Comparison of ENCODE assay signal across 1 cellular context in the genomic region with DNA sequence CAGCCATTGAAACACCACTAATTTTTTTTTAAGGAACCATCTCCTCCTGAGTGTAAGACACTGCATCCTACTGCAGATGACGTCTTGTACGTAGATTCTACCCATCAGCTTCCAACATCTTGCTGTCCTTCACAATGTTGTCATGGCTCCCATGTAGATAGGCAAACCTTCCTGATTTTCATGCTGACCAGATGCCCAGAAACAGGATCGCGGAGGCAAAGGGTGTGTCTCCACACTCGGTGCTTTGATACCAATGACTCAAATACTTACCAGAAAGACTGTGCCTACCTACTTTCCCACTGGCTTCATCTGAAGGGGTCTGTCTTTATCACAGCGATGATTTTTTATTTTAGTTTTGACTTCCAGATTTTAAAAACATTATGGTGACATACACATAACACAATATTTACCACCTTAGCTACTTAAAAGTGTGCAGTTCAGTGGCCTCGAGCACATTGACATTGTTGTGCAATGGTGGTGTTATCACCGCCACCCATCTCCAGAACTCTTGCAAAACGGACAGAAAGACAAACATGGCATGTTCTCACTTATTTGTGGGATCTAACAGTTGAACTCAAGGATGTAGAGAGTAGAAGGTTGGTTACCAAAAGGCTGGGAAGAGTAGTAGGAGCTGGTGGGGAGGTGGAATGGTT.
TF ChIP-seq lines count a peak whose summit lies in the region.

No MANE protein-coding gene starts in this region.

TF ChIP-seq in HepG2, 621 proteins besides CTCF, POLR2A, EP300 and RAD21 (continued from another document and continues in another):
- TF ChIP-seq, protein P1, sequence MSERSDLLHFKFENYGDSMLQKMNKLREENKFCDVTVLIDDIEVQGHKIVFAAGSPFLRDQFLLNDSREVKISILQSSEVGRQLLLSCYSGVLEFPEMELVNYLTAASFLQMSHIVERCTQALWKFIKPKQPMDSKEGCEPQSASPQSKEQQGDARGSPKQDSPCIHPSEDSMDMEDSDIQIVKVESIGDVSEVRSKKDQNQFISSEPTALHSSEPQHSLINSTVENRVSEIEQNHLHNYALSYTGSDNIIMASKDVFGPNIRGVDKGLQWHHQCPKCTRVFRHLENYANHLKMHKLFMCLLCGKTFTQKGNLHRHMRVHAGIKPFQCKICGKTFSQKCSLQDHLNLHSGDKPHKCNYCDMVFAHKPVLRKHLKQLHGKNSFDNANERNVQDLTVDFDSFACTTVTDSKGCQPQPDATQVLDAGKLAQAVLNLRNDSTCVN (CRISPR knock-in tag; IDR thresholded peaks at IDR 0.05; ENCODE audit: borderline replicate concordance), result peak; percentile 88; the same call in 1 of the 2 replicates
- TF ChIP-seq MAZ (IDR thresholded peaks at IDR 0.05; ENCODE audit: borderline replicate concordance, low read depth, low read length), result no peak
- TF ChIP-seq MAZ (CRISPR knock-in tag; IDR thresholded peaks at IDR 0.05; ENCODE audit: low read depth), result peak; percentile 82
- no peak for TF ChIP-seq ZBTB42 (CRISPR knock-in tag; IDR thresholded peaks at IDR 0.05)
- no peak for TF ChIP-seq ZNF510 (CRISPR knock-in tag; IDR thresholded peaks at IDR 0.05; ENCODE audit: low read depth)
- TF ChIP-seq, protein P2, sequence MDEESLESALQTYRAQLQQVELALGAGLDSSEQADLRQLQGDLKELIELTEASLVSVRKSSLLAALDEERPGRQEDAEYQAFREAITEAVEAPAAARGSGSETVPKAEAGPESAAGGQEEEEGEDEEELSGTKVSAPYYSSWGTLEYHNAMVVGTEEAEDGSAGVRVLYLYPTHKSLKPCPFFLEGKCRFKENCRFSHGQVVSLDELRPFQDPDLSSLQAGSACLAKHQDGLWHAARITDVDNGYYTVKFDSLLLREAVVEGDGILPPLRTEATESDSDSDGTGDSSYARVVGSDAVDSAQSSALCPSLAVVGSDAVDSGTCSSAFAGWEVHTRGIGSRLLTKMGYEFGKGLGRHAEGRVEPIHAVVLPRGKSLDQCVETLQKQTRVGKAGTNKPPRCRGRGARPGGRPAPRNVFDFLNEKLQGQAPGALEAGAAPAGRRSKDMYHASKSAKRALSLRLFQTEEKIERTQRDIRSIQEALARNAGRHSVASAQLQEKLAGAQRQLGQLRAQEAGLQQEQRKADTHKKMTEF (CRISPR knock-in tag; IDR thresholded peaks at IDR 0.05), result peak; percentile 99
- TF ChIP-seq ZNF558 (CRISPR knock-in tag; IDR thresholded peaks at IDR 0.05; ENCODE audit: borderline replicate concordance), result no peak
- TF ChIP-seq SCMH1 (CRISPR knock-in tag; IDR thresholded peaks at IDR 0.05; ENCODE audit: borderline replicate concordance), result no peak
- TF ChIP-seq ERF (CRISPR knock-in tag; IDR thresholded peaks at IDR 0.05), result peak; percentile 96; the same call in 1 of the 2 replicates
- TF ChIP-seq, protein P3, sequence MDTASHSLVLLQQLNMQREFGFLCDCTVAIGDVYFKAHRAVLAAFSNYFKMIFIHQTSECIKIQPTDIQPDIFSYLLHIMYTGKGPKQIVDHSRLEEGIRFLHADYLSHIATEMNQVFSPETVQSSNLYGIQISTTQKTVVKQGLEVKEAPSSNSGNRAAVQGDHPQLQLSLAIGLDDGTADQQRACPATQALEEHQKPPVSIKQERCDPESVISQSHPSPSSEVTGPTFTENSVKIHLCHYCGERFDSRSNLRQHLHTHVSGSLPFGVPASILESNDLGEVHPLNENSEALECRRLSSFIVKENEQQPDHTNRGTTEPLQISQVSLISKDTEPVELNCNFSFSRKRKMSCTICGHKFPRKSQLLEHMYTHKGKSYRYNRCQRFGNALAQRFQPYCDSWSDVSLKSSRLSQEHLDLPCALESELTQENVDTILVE (CRISPR knock-in tag; IDR thresholded peaks at IDR 0.05), result peak; percentile 96
- TF ChIP-seq GTF2F1 (IDR thresholded peaks at IDR 0.05; ENCODE audit: low read length), result no peak
- TF ChIP-seq, protein P4, sequence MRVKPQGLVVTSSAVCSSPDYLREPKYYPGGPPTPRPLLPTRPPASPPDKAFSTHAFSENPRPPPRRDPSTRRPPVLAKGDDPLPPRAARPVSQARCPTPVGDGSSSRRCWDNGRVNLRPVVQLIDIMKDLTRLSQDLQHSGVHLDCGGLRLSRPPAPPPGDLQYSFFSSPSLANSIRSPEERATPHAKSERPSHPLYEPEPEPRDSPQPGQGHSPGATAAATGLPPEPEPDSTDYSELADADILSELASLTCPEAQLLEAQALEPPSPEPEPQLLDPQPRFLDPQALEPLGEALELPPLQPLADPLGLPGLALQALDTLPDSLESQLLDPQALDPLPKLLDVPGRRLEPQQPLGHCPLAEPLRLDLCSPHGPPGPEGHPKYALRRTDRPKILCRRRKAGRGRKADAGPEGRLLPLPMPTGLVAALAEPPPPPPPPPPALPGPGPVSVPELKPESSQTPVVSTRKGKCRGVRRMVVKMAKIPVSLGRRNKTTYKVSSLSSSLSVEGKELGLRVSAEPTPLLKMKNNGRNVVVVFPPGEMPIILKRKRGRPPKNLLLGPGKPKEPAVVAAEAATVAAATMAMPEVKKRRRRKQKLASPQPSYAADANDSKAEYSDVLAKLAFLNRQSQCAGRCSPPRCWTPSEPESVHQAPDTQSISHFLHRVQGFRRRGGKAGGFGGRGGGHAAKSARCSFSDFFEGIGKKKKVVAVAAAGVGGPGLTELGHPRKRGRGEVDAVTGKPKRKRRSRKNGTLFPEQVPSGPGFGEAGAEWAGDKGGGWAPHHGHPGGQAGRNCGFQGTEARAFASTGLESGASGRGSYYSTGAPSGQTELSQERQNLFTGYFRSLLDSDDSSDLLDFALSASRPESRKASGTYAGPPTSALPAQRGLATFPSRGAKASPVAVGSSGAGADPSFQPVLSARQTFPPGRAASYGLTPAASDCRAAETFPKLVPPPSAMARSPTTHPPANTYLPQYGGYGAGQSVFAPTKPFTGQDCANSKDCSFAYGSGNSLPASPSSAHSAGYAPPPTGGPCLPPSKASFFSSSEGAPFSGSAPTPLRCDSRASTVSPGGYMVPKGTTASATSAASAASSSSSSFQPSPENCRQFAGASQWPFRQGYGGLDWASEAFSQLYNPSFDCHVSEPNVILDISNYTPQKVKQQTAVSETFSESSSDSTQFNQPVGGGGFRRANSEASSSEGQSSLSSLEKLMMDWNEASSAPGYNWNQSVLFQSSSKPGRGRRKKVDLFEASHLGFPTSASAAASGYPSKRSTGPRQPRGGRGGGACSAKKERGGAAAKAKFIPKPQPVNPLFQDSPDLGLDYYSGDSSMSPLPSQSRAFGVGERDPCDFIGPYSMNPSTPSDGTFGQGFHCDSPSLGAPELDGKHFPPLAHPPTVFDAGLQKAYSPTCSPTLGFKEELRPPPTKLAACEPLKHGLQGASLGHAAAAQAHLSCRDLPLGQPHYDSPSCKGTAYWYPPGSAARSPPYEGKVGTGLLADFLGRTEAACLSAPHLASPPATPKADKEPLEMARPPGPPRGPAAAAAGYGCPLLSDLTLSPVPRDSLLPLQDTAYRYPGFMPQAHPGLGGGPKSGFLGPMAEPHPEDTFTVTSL (CRISPR knock-in tag; IDR thresholded peaks at IDR 0.05; ENCODE audit: borderline replicate concordance), result peak; percentile 100
- TF ChIP-seq, protein P5, sequence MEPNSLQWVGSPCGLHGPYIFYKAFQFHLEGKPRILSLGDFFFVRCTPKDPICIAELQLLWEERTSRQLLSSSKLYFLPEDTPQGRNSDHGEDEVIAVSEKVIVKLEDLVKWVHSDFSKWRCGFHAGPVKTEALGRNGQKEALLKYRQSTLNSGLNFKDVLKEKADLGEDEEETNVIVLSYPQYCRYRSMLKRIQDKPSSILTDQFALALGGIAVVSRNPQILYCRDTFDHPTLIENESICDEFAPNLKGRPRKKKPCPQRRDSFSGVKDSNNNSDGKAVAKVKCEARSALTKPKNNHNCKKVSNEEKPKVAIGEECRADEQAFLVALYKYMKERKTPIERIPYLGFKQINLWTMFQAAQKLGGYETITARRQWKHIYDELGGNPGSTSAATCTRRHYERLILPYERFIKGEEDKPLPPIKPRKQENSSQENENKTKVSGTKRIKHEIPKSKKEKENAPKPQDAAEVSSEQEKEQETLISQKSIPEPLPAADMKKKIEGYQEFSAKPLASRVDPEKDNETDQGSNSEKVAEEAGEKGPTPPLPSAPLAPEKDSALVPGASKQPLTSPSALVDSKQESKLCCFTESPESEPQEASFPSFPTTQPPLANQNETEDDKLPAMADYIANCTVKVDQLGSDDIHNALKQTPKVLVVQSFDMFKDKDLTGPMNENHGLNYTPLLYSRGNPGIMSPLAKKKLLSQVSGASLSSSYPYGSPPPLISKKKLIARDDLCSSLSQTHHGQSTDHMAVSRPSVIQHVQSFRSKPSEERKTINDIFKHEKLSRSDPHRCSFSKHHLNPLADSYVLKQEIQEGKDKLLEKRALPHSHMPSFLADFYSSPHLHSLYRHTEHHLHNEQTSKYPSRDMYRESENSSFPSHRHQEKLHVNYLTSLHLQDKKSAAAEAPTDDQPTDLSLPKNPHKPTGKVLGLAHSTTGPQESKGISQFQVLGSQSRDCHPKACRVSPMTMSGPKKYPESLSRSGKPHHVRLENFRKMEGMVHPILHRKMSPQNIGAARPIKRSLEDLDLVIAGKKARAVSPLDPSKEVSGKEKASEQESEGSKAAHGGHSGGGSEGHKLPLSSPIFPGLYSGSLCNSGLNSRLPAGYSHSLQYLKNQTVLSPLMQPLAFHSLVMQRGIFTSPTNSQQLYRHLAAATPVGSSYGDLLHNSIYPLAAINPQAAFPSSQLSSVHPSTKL (CRISPR knock-in tag; IDR thresholded peaks at IDR 0.05), result peak; percentile 99
- TF ChIP-seq JUNB (CRISPR knock-in tag; IDR thresholded peaks at IDR 0.05; ENCODE audit: borderline replicate concordance), result peak; percentile 72; the same call in 1 of the 2 replicates
- no peak for TF ChIP-seq ZNF552 (CRISPR knock-in tag; IDR thresholded peaks at IDR 0.05; ENCODE audit: borderline replicate concordance)
- no peak for TF ChIP-seq KDM5B (CRISPR knock-in tag; IDR thresholded peaks at IDR 0.05; ENCODE audit: borderline replicate concordance)
- no peak for TF ChIP-seq MTF1 (CRISPR knock-in tag; IDR thresholded peaks at IDR 0.05)
- TF ChIP-seq ZSCAN22 (CRISPR knock-in tag; IDR thresholded peaks at IDR 0.05), result no peak
- no peak for TF ChIP-seq SOX6 (IDR thresholded peaks at IDR 0.05)
- peak; percentile 96 for TF ChIP-seq SOX6 (CRISPR knock-in tag; IDR thresholded peaks at IDR 0.05)
- peak; percentile 88 for TF ChIP-seq KDM6A (CRISPR knock-in tag; IDR thresholded peaks at IDR 0.05; ENCODE audit: low read depth)
- no peak for TF ChIP-seq PLRG1 (conservative IDR thresholded peaks at IDR 0.05)
- no peak for TF ChIP-seq CHCHD3 (CRISPR knock-in tag; IDR thresholded peaks at IDR 0.05)
- no peak for TF ChIP-seq AGO1 (IDR thresholded peaks at IDR 0.05; ENCODE audit: low read depth, low read length, poor library complexity, severe bottlenecking)
- no peak for TF ChIP-seq HMGA1 (CRISPR knock-in tag; conservative IDR thresholded peaks at IDR 0.05)
- no peak; the same call in 1 of the 2 replicates for TF ChIP-seq ZNF263 (CRISPR knock-in tag; IDR thresholded peaks at IDR 0.05)
- TF ChIP-seq, protein P6, sequence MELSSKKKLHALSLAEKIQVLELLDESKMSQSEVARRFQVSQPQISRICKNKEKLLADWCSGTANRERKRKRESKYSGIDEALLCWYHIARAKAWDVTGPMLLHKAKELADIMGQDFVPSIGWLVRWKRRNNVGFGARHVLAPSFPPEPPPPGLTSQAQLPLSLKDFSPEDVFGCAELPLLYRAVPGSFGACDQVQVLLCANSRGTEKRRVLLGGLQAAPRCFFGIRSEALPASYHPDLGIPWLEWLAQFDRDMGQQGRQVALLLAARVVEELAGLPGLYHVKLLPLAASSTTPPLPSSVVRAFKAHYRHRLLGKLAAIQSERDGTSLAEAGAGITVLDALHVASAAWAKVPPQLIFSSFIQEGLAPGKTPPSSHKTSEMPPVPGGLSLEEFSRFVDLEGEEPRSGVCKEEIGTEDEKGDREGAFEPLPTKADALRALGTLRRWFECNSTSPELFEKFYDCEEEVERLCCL (CRISPR knock-in tag; IDR thresholded peaks at IDR 0.05; ENCODE audit: borderline replicate concordance), result no peak
- TF ChIP-seq ZNF30 (CRISPR knock-in tag; IDR thresholded peaks at IDR 0.05), result no peak
- TF ChIP-seq ZNF652 (CRISPR knock-in tag; IDR thresholded peaks at IDR 0.05; ENCODE audit: borderline replicate concordance, low read depth), result peak; percentile 87
- TF ChIP-seq ZNF329 (CRISPR knock-in tag; IDR thresholded peaks at IDR 0.05; ENCODE audit: low read depth), result no peak
- TF ChIP-seq IRF2 (CRISPR knock-in tag; IDR thresholded peaks at IDR 0.05), result peak; percentile 95
- peak; percentile 81 for TF ChIP-seq BORCS8-MEF2B (CRISPR knock-in tag; IDR thresholded peaks at IDR 0.05)
- TF ChIP-seq TSC22D2 (CRISPR knock-in tag; IDR thresholded peaks at IDR 0.05; ENCODE audit: borderline replicate concordance), result no peak; the same call in 1 of the 2 replicates
- peak; percentile 69; the same call in 1 of the 2 replicates for TF ChIP-seq ZNF3 (CRISPR knock-in tag; IDR thresholded peaks at IDR 0.05)
- TF ChIP-seq, protein P7, sequence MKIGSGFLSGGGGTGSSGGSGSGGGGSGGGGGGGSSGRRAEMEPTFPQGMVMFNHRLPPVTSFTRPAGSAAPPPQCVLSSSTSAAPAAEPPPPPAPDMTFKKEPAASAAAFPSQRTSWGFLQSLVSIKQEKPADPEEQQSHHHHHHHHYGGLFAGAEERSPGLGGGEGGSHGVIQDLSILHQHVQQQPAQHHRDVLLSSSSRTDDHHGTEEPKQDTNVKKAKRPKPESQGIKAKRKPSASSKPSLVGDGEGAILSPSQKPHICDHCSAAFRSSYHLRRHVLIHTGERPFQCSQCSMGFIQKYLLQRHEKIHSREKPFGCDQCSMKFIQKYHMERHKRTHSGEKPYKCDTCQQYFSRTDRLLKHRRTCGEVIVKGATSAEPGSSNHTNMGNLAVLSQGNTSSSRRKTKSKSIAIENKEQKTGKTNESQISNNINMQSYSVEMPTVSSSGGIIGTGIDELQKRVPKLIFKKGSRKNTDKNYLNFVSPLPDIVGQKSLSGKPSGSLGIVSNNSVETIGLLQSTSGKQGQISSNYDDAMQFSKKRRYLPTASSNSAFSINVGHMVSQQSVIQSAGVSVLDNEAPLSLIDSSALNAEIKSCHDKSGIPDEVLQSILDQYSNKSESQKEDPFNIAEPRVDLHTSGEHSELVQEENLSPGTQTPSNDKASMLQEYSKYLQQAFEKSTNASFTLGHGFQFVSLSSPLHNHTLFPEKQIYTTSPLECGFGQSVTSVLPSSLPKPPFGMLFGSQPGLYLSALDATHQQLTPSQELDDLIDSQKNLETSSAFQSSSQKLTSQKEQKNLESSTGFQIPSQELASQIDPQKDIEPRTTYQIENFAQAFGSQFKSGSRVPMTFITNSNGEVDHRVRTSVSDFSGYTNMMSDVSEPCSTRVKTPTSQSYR (CRISPR knock-in tag; IDR thresholded peaks at IDR 0.05; ENCODE audit: borderline replicate concordance), result peak; percentile 78; the same call in 1 of the 2 replicates
